ENCODE assay signal across 1 cellular context in genomic region chr11:129949067-129949466, GRCh38.
TF ChIP-seq lines count a peak whose summit lies in the region.

No MANE protein-coding gene starts in this region.

TF ChIP-seq in HepG2, 621 proteins besides CTCF, POLR2A, EP300 and RAD21 (continued from another document):
- TF ChIP-seq GATAD2A (CRISPR knock-in tag; IDR thresholded peaks at IDR 0.05): no peak
